8 cellular contexts compared by ENCODE assay signal in genomic region chr7:6706666-6707407, GRCh38. TPM values are rescaled to one million over a fixed set of nuclear protein-coding genes. Genes with fewer than 3 reads are reported as not detected.
A peak's percentile ranks its signal among the peaks of the same experiment; 100 is the strongest.
DNase-seq lines count a peak whose midpoint lies in the region; ATAC-seq, FAIRE-seq and TF ChIP-seq lines count a peak whose summit lies in the region.

Gene ZNF12, minus strand, starts transcription at chr7:6706947. Its CDS starts 1,774 bp downstream, at chr7:6705173.

- TF ChIP-seq CTCF in keratinocyte (optimal IDR thresholded peaks at IDR 0.05 in 1 of 3, IDR thresholded peaks at IDR 0.05 in 1 of 3, conservative IDR thresholded peaks at IDR 0.05 in 1 of 3; ENCODE audit: extremely low read depth in 1 of 3, insufficient read depth in 2 of 3, low read length in 3 of 3) = no peak

- peak within 1 kb of the TSS; percentile 91 for H3K9ac ChIP-seq in keratinocyte (ENCODE audit: control insufficient read depth, extremely low read depth, insufficient read depth, low read length)

- H3K27me3 ChIP-seq in keratinocyte (ENCODE audit: control insufficient read depth, extremely low read depth, insufficient read depth, low read length) = no peaks in the 10 kb centered on the region

- ATAC-seq in HG03432 (IDR thresholded peaks at IDR 0.05; ENCODE audit: unreplicated experiment) = peak; percentile 93

- H3K4me2 ChIP-seq in keratinocyte (ENCODE audit: control insufficient read depth, extremely low read depth, insufficient read depth, low read depth, low read length) = peak within 1 kb of the TSS; percentile 95

- peaks cover 9 to 18% of the 10 kb centered on the region in 2 experiments for H3K36me3 ChIP-seq in keratinocyte (ENCODE audit: control insufficient read depth in 2 of 2, extremely low read depth in 1 of 2, insufficient read depth in 2 of 2, low read length in 2 of 2)

- H3K4me1 ChIP-seq in keratinocyte (ENCODE audit: control insufficient read depth, extremely low read depth, insufficient read depth, low read length) = peaks cover 12% of the 10 kb centered on the region

- no peaks in the 10 kb centered on the region for H4K20me1 ChIP-seq in keratinocyte (ENCODE audit: control insufficient read depth, extremely low read depth, insufficient read depth, low read length)

- dilution Hi-C loops in keratinocyte (cut with MboI; ENCODE audit: extremely low pct_ligation_motif_present, low sequenced_read_pairs) = no loop called here

- peak within 1 kb of the TSS; percentile 98 for H2AFZ ChIP-seq in keratinocyte (ENCODE audit: control insufficient read depth, low read length)

- peak; percentile 75 for TF ChIP-seq POLR2A in GM19193 (IDR thresholded peaks at IDR 0.05; ENCODE audit: extremely low read depth, insufficient read depth, insufficient read length)

- peaks cover 9% of the 10 kb centered on the region for H3K9me3 ChIP-seq in keratinocyte (ENCODE audit: control insufficient read depth, low read depth, low read length)

- peaks cover 45% of the 10 kb centered on the region for H3K79me2 ChIP-seq in keratinocyte (ENCODE audit: control insufficient read depth, insufficient read depth, low read length)

- FAIRE-seq in keratinocyte (lab: Jason Lieb, UNC) = no peak

- peak within 1 kb of the TSS; percentile 57 to 93 (median 92) for H3K4me3 ChIP-seq in keratinocyte (ENCODE audit: control insufficient read depth in 2 of 3, extremely low read depth in 1 of 3, insufficient read depth in 2 of 3, low read depth in 1 of 3, low read length in 3 of 3)

- DNase-seq in Ammon's horn (ENCODE audit: low spot score) = peak; percentile 95
- peak; percentile 93 for DNase-seq in NCI-H460 (ENCODE audit: extremely low read depth, low read depth)
- peak; percentile 96 for DNase-seq in activated CD4-positive, CD25-positive, alpha-beta regulatory T cell treated with anti-CD3 and anti-CD28 coated beads, Interleukin-2, amount 50 U/mL, for 72 hours
- DNase-seq in cerebellar cortex (ENCODE audit: low spot score) = peak; percentile 92
- peak; percentile 77 for DNase-seq in keratinocyte (ENCODE audit: low read depth, low spot score)
- peak; percentile 91 to 94 (median 92) for DNase-seq in stimulated activated CD4-positive, alpha-beta T cell treated with anti-CD3 and anti-CD28 coated beads, Interleukin-12 subunit alpha, Interleukin-12 subunit beta, amount 100 ng/mL, for 48 hours (ENCODE audit: low read depth in 2 of 3, low spot score in 1 of 3)

- peak within 1 kb of the TSS; percentile 83 for H3K27ac ChIP-seq in keratinocyte (ENCODE audit: control insufficient read depth, insufficient read depth, low read length)

- H3K9me1 ChIP-seq in keratinocyte (ENCODE audit: control insufficient read depth, extremely low read depth, insufficient read depth, low read length) = no peaks in the 10 kb centered on the region

RNA-seq across cellular contexts. Expression of gene ZNF12, which starts in this region (rescaled TPM):
- 22.8 and 27.2 TPM in 2 replicates for total RNA-seq in NCI-H460 (2014; rRNA removed; shearing (Covaris generic))
- 25.4 and 28.9 TPM in 2 replicates for polyA plus RNA-seq in NCI-H460 (2014; cell fraction: nucleus; rRNA removed)
- 7.6 to 12.5 TPM (median 12.3 TPM) in 3 replicates for polyA plus RNA-seq in keratinocyte
- polyA plus RNA-seq in keratinocyte (2011; ENCODE audit: low read depth) = 6.6 TPM
- 3.3 and 6.8 TPM in 2 replicates for polyA plus RNA-seq in keratinocyte (2011; cell fraction: cytosol; rRNA removed)
- polyA plus RNA-seq in keratinocyte (2011; cell fraction: nucleus; rRNA removed) = 20.0 and 27.8 TPM in 2 replicates
- polyA plus RNA-seq in keratinocyte (2012; ENCODE audit: low replicate concordance) = 7.1 and 8.3 TPM in 2 replicates
- 2.6 to 16.0 TPM (median 8.8 TPM) in 3 replicates for polyA minus RNA-seq in keratinocyte
- 5.2 TPM for polyA minus RNA-seq in keratinocyte (2011; cell fraction: cytosol; rRNA and poly(A)+ RNA removed)
- polyA minus RNA-seq in keratinocyte (2011; cell fraction: nucleus; rRNA and poly(A)+ RNA removed) = 10.7 and 21.6 TPM in 2 replicates

Comparison
In these comparisons a context has a peak if more than half of its experiments do, and no peak if none do; other contexts are left out.
1. Peak in every context shown above with its lines: DNase-seq, ATAC-seq, H3K4me3 ChIP-seq and H3K27ac ChIP-seq.